In genomic region chr2:160109939-160110673, GRCh38 we compare ENCODE assay signal across 8 cellular contexts. TPM values are rescaled to one million over a fixed set of nuclear protein-coding genes. Genes with fewer than 3 reads are reported as not detected.
DNase-seq lines count a peak whose midpoint lies in the region; ATAC-seq, FAIRE-seq and TF ChIP-seq lines count a peak whose summit lies in the region.

No MANE protein-coding gene starts in this region.

- no peak for TF ChIP-seq POLR2A in GM18505 (IDR thresholded peaks at IDR 0.05; ENCODE audit: borderline replicate concordance, extremely low read depth, insufficient read depth, insufficient read length)

- H3K27ac ChIP-seq in AG04450 (ENCODE audit: low read depth, low read length): no peak overlapping the region

- ATAC-seq in GM18505 (IDR thresholded peaks at IDR 0.05; ENCODE audit: unreplicated experiment): peak; percentile 77
- peak; percentile 65 for ATAC-seq in HG02938 (IDR thresholded peaks at IDR 0.05; ENCODE audit: unreplicated experiment)
- ATAC-seq in central memory CD8-positive, alpha-beta T cell (replicated peaks; ENCODE audit: extremely low read depth, poor library complexity, severe bottlenecking): peak; percentile 43

- no peak overlapping the region for H3K4me3 ChIP-seq in AG04450 (ENCODE audit: low read depth, low read length)

- no peak overlapping the region for H3K27ac Mint-ChIP-seq in central memory CD8-positive, alpha-beta T cell (ENCODE audit: low read depth)

- no peaks in the 10 kb centered on the region for H3K9me3 ChIP-seq in AG04450 (ENCODE audit: control insufficient read depth, insufficient read depth, low read length)

- CTCF ChIA-PET in AG04450 (lab: Charles Lee): interaction anchor here (0.5 to 3.2 kb wide), 55 partner anchors 9 to 999 kb away, joined by 3 to 44 read pairs (median 4); no protein-coding TSS in a partner anchor

- H3K9me3 Mint-ChIP-seq in central memory CD8-positive, alpha-beta T cell: no peaks in the 10 kb centered on the region

- FAIRE-seq in TTC549 (lab: Jason Lieb, UNC): peak; percentile 95

- peak; percentile 57 for DNase-seq in AG04450 (ENCODE audit: low read depth, low spot score)
- DNase-seq in NCI-H2081 (lab: John Stamatoyannopoulos, UW): peak; percentile 69 to 74
- DNase-seq in central memory CD8-positive, alpha-beta T cell (ENCODE audit: low spot score in 2 of 2): no peak
- DNase-seq in kidney tubule cell (ENCODE audit: low spot score): peak; percentile 77
- DNase-seq in stimulated activated CD4-positive, alpha-beta T cell treated with anti-CD3 and anti-CD28 coated beads, Interleukin-4, amount 100 ng/mL, for 1 hour: peak; percentile 43

- no peaks in the 10 kb centered on the region for H3K36me3 Mint-ChIP-seq in central memory CD8-positive, alpha-beta T cell (ENCODE audit: insufficient read depth)

- no peaks in the 10 kb centered on the region for H3K4me1 Mint-ChIP-seq in central memory CD8-positive, alpha-beta T cell

- H3K27me3 Mint-ChIP-seq in central memory CD8-positive, alpha-beta T cell: peaks cover 56% of the 10 kb centered on the region

- no peak overlapping the region for H3K4me3 Mint-ChIP-seq in central memory CD8-positive, alpha-beta T cell

- no peaks in the 10 kb centered on the region for H3K27me3 ChIP-seq in AG04450 (ENCODE audit: control insufficient read depth, insufficient read depth, low read length)

- TF ChIP-seq CTCF in AG04450 (IDR thresholded peaks at IDR 0.05; ENCODE audit: low read depth, low read length): peak; percentile 79

- POLR2A ChIA-PET in AG04450 (lab: Yijun Ruan, JAX): interaction anchor here (1.2 to 1.7 kb wide), 2 partner anchors 99 to 160 kb away, joined by 3 to 7 read pairs; no protein-coding TSS in a partner anchor

RNA-seq across cellular contexts. Expression of gene PLA2R1, which starts 47.7 kb away (rescaled TPM):
- 1.6 and 2.0 TPM in 2 replicates for polyA plus RNA-seq in AG04450 (2011; rRNA removed)
- polyA minus RNA-seq in AG04450 (2011; rRNA and poly(A)+ RNA removed): 1.1 and 2.0 TPM in 2 replicates

Comparison
In these comparisons a context has a peak if more than half of its experiments do, and no peak if none do; other contexts are left out.
1. DNase-seq: peak in AG04450 (single experiment), NCI-H2081 (2 of 2), kidney tubule cell (single experiment) and stimulated activated CD4-positive, alpha-beta T cell treated with anti-CD3 and anti-CD28 coated beads, Interleukin-4, amount 100 ng/mL, for 1 hour (single experiment); none in central memory CD8-positive, alpha-beta T cell (0 of 2).
2. Peak in every context shown above with its lines, with median percentiles within 50 percentile points of each other: ATAC-seq.